8 cellular contexts compared by ENCODE assay signal in the genomic region with DNA sequence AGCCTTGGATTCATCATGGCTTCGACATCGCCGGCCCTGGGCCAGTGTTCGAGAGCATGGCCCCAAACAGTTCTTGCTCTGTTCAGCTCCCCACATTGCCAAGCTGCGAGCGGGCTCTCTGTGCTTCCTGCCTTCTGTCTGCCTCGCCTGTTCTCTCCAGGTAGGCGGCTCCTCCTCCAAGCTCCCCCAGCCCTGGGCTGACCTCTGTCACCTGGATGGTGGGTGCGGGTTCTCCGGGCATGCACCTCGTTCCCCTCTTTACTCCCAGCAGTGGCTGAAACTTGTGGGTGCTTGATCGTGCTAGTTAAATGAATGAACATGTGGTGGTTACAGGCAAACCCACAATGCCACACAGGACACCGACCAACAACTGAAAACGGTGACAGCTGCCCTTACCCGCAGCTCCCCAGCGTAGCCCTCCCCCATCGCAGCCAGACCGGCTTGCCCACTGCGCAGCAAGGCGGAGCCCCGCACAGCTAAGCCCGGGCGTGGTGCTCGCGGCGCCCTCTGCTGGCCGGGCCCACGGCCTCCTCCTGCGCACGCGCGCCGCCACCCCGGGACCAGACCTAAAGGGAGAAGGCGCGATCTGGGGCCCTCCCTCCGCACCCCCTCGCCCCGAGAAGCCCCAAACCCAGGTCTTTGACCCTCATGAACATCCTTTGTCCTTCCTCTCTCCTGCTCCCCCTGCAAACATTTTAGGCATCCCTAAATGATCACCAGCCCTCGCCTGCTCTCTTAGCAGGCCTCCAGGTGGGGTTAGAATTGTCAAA. TPM values are rescaled to one million over a fixed set of nuclear protein-coding genes. Genes with fewer than 3 reads are reported as not detected.
DNase-seq lines count a peak whose midpoint lies in the region; ATAC-seq, FAIRE-seq and TF ChIP-seq lines count a peak whose summit lies in the region.

No MANE protein-coding gene starts in this region.

- peaks cover 23% of the 10 kb centered on the region for H3K4me1 ChIP-seq in Loucy (ENCODE audit: insufficient read depth, low read length, poor library complexity, severe bottlenecking)
- peaks cover 11% of the 10 kb centered on the region for H3K4me1 ChIP-seq in RWPE2 (ENCODE audit: insufficient read depth, poor library complexity, severe bottlenecking)
- peaks cover 4% of the 10 kb centered on the region for H3K4me1 ChIP-seq in neural progenitor cell
- H3K4me1 ChIP-seq in stomach smooth muscle (ENCODE audit: control insufficient read depth, insufficient read depth, low read length), result peaks cover 21% of the 10 kb centered on the region

- H3K4me3 ChIP-seq in Loucy (ENCODE audit: low read length, poor library complexity, severe bottlenecking), result peak overlapping the region; percentile 77
- H3K4me3 ChIP-seq in RWPE2 (ENCODE audit: severe bottlenecking), result peak overlapping the region; percentile 11
- H3K4me3 ChIP-seq in foreskin fibroblast (ENCODE audit: low read depth in 1 of 2, low read length in 2 of 2), result peak overlapping the region; percentile 41 to 63
- H3K4me3 ChIP-seq in neural progenitor cell, result peak overlapping the region; percentile 49
- peak overlapping the region; percentile 80 to 96 for H3K4me3 ChIP-seq in stomach smooth muscle (ENCODE audit: low read length in 2 of 2)

- peak overlapping the region; percentile 83 for H3K27ac Mint-ChIP-seq in neural progenitor cell

- H4K20me1 ChIP-seq in Loucy (ENCODE audit: insufficient read depth, low read length, poor library complexity, severe bottlenecking) (no peaks in the 10 kb centered on the region), neural progenitor cell (ENCODE audit: low read depth) (no peaks in the 10 kb centered on the region)

- H3K9me3 ChIP-seq in Loucy (ENCODE audit: insufficient read depth, low read depth, low read length) (no peaks in the 10 kb centered on the region), RWPE2 (ENCODE audit: severe bottlenecking) (no peaks in the 10 kb centered on the region), neural progenitor cell (ENCODE audit: low read depth) (no peaks in the 10 kb centered on the region), stomach smooth muscle (ENCODE audit: control insufficient read depth in 2 of 2, low read length in 2 of 2) (no peaks in the 10 kb centered on the region)

- peak; percentile 79 for TF ChIP-seq CTCF in Loucy (conservative IDR thresholded peaks at IDR 0.05; ENCODE audit: low read length)
- peak; percentile 98 for TF ChIP-seq CTCF in RWPE2 (IDR thresholded peaks at IDR 0.05; ENCODE audit: poor library complexity, severe bottlenecking)
- peak; percentile 91 for TF ChIP-seq CTCF in foreskin fibroblast (IDR thresholded peaks at IDR 0.05; ENCODE audit: low read depth, low read length)
- TF ChIP-seq CTCF in neural progenitor cell (IDR thresholded peaks at IDR 0.05), result peak; percentile 94

- peak overlapping the region; percentile 69 for H3K9ac ChIP-seq in Loucy (ENCODE audit: low read depth, low read length, poor library complexity, severe bottlenecking)
- no peak overlapping the region for H3K9ac ChIP-seq in neural progenitor cell
- peak overlapping the region; percentile 80 to 84 for H3K9ac ChIP-seq in stomach smooth muscle (ENCODE audit: low read length in 2 of 2)

- H3F3A ChIP-seq in Loucy (ENCODE audit: low read depth) (no peaks in the 10 kb centered on the region), neural progenitor cell (ENCODE audit: low read depth) (peaks cover 17% of the 10 kb centered on the region)

- H3K79me2 ChIP-seq in Loucy (ENCODE audit: insufficient read depth, low read length) (no peaks in the 10 kb centered on the region), neural progenitor cell (ENCODE audit: low read depth) (no peaks in the 10 kb centered on the region)

- H2AFZ ChIP-seq in Loucy (ENCODE audit: low read length) (peak overlapping the region; percentile 99), neural progenitor cell (replicated peaks) (peak overlapping the region; percentile 89)

- H3K9me3 Mint-ChIP-seq in neural progenitor cell, result no peaks in the 10 kb centered on the region

- H3K9me2 ChIP-seq in Loucy (replicated peaks; ENCODE audit: low read depth, low read length), result no peaks in the 10 kb centered on the region

- peak; percentile 93 for DNase-seq in Daoy (ENCODE audit: low read depth)
- peak; percentile 93 for DNase-seq in H54 (ENCODE audit: insufficient read length, low spot score)
- no peak for DNase-seq in RWPE2 (ENCODE audit: low spot score)
- DNase-seq in activated effector memory CD4-positive, alpha-beta T cell treated with anti-CD3 and anti-CD28 coated beads, Interleukin-2, amount 50 U/mL, for 16 hours, result peak; percentile 97
- peak; percentile 77 to 95 for DNase-seq in foreskin fibroblast
- DNase-seq in neural progenitor cell (ENCODE audit: low spot score), result peak; percentile 92

- no peak for FAIRE-seq in H54 (lab: Jason Lieb, UNC)

- H3K36me3 ChIP-seq in Loucy (ENCODE audit: insufficient read depth, low read length) (no peaks in the 10 kb centered on the region), RWPE2 (ENCODE audit: low read depth) (no peaks in the 10 kb centered on the region), neural progenitor cell (no peaks in the 10 kb centered on the region), stomach smooth muscle (ENCODE audit: control insufficient read depth in 2 of 2, insufficient read depth in 2 of 2, low read length in 2 of 2) (no peaks in the 10 kb centered on the region)

- TF ChIP-seq POLR2A in H54 (IDR thresholded peaks at IDR 0.05; ENCODE audit: low read depth, low read length), result peak; percentile 46

- peak; percentile 90 for ATAC-seq in RWPE2 (ENCODE audit: low read depth)

- H3K36me3 Mint-ChIP-seq in neural progenitor cell, result no peaks in the 10 kb centered on the region

- peaks cover 17% of the 10 kb centered on the region for H3K27me3 Mint-ChIP-seq in neural progenitor cell (ENCODE audit: insufficient read depth, low read depth)

- H3K4me2 ChIP-seq in Loucy (ENCODE audit: low read depth, low read length, poor library complexity, severe bottlenecking), result peak overlapping the region; percentile 91
- H3K4me2 ChIP-seq in neural progenitor cell, result peak overlapping the region; percentile 81

- H3K27ac ChIP-seq in RWPE2 (ENCODE audit: poor library complexity, severe bottlenecking) (peak overlapping the region; percentile 67), neural progenitor cell (no peak overlapping the region), stomach smooth muscle (ENCODE audit: low read length) (peak overlapping the region; percentile 86)

- peaks cover 13% of the 10 kb centered on the region for H3K4me1 Mint-ChIP-seq in neural progenitor cell

- no peaks in the 10 kb centered on the region for H3K27me3 ChIP-seq in Loucy (ENCODE audit: insufficient read depth, low read length, poor library complexity, severe bottlenecking)
- no peaks in the 10 kb centered on the region for H3K27me3 ChIP-seq in RWPE2 (ENCODE audit: insufficient read depth, poor library complexity, severe bottlenecking)
- H3K27me3 ChIP-seq in neural progenitor cell, result peaks cover 35% of the 10 kb centered on the region
- H3K27me3 ChIP-seq in stomach smooth muscle (ENCODE audit: control insufficient read depth in 1 of 2, insufficient read depth in 2 of 2, low read length in 2 of 2), result no peaks in the 10 kb centered on the region

- H3K4me3 Mint-ChIP-seq in neural progenitor cell, result peak overlapping the region; percentile 82

RNA-seq across cellular contexts. Expression of gene EIF1, which starts 22.9 kb away (rescaled TPM):
- 78.2 and 85.4 TPM in 2 replicates for total RNA-seq in Daoy (2014; rRNA removed; shearing (Covaris generic))
- total RNA-seq in neural progenitor cell (ENCODE audit: low replicate concordance), result 60.7 and 91.4 TPM in 2 replicates

RNA-seq across cellular contexts. Expression of gene KRT17, which starts 41.4 kb away (rescaled TPM):
- total RNA-seq in Daoy (2014; rRNA removed; shearing (Covaris generic)), result 276 and 317 TPM in 2 replicates
- total RNA-seq in neural progenitor cell (ENCODE audit: low replicate concordance), result not detected in 2 replicates

RNA-seq across cellular contexts. Expression of gene GAST, which starts 46.4 kb away (rescaled TPM):
- not detected in 2 replicates for total RNA-seq in Daoy (2014; rRNA removed; shearing (Covaris generic))
- total RNA-seq in neural progenitor cell (ENCODE audit: low replicate concordance), result not detected in 2 replicates

RNA-seq across cellular contexts. Expression of gene KRT16, which starts 53.2 kb away (rescaled TPM):
- total RNA-seq in Daoy (2014; rRNA removed; shearing (Covaris generic)), result 1.0 TPM in 1 of 2 replicates, not detected in the other
- not detected in 2 replicates for total RNA-seq in neural progenitor cell (ENCODE audit: low replicate concordance)

Comparison
In these comparisons a context has a peak if more than half of its experiments do, and no peak if none do; other contexts are left out.
1. H3K4me3 ChIP-seq: peak in every context shown above with its lines; median percentile 88 in stomach smooth muscle; 77 in Loucy; 52 in foreskin fibroblast; 49 in neural progenitor cell; 11 in RWPE2.
2. RNA of gene KRT17, which starts 41.4 kb away (total RNA-seq): 276 to 317 TPM in Daoy; not detected in neural progenitor cell; every median in the first group is over 100 times any median in the second.
3. Peak in every context shown above with its lines, with median percentiles within 50 percentile points of each other: CTCF ChIP-seq.